ENCODE assay signal across 8 cellular contexts in genomic region chrX:30713061-30713525, GRCh38. TPM values are rescaled to one million over a fixed set of nuclear protein-coding genes. Genes with fewer than 3 reads are reported as not detected.
DNase-seq lines count a peak whose midpoint lies in the region; ATAC-seq and TF ChIP-seq lines count a peak whose summit lies in the region.

No MANE protein-coding gene starts in this region.

- CTCF ChIA-PET in CD8-positive, alpha-beta T cell (lab: Charles Lee) = no interaction called here
- CTCF ChIA-PET in activated CD8-positive, alpha-beta T cell treated with anti-CD3 and anti-CD28 coated beads, Interleukin-2, amount 10 ng/mL, durations not matched to agents 7 days and 5 days (lab: Charles Lee) = no interaction called here

- H3K27ac ChIP-seq in CD8-positive, alpha-beta T cell (ENCODE audit: low read depth, low read length) = no peak overlapping the region
- no peak overlapping the region for H3K27ac ChIP-seq in esophagus squamous epithelium
- H3K27ac ChIP-seq in vagina = no peak overlapping the region

- POLR2A ChIA-PET in CD8-positive, alpha-beta T cell (lab: Charles Lee) = no interaction called here
- POLR2A ChIA-PET in activated CD8-positive, alpha-beta T cell treated with anti-CD3 and anti-CD28 coated beads, Interleukin-2, amount 10 ng/mL, durations not matched to agents 7 days and 5 days (lab: Charles Lee) = no interaction called here

- no peak for TF ChIP-seq CTCF in CD8-positive, alpha-beta T cell (IDR thresholded peaks at IDR 0.05)
- TF ChIP-seq CTCF in esophagus squamous epithelium (IDR thresholded peaks at IDR 0.05) (peak in 5 of 6 experiments; percentile 18 to 59 (median 57)), omental fat pad (IDR thresholded peaks at IDR 0.05) (no peak), vagina (IDR thresholded peaks at IDR 0.05) (peak in 2 of 3 experiments; percentile 13 to 17)

- peak; percentile 20 for ATAC-seq in CD8-positive, alpha-beta T cell
- ATAC-seq in GM19023 (IDR thresholded peaks at IDR 0.05; ENCODE audit: unreplicated experiment) (peak; percentile 96), HG03095 (IDR thresholded peaks at IDR 0.05; ENCODE audit: unreplicated experiment) (peak; percentile 97), omental fat pad (ENCODE audit: low FRiP score) (peak; percentile 54)
- ATAC-seq in activated CD8-positive, alpha-beta T cell treated with anti-CD3 and anti-CD28 coated beads, Interleukin-2, amount 10 ng/mL, durations not matched to agents 7 days and 5 days = peak; percentile 83

- TF ChIP-seq POLR2A in esophagus squamous epithelium (IDR thresholded peaks at IDR 0.05) = no peak
- no peak for TF ChIP-seq POLR2A in vagina (IDR thresholded peaks at IDR 0.05)

- no peak overlapping the region for H3K27ac Mint-ChIP-seq in CD8-positive, alpha-beta T cell
- H3K27ac Mint-ChIP-seq in activated CD8-positive, alpha-beta T cell treated with anti-CD3 and anti-CD28 coated beads, Interleukin-2, amount 10 ng/mL, durations not matched to agents 7 days and 5 days = peak overlapping the region; percentile 81

- peaks cover 4% of the 10 kb centered on the region for H3K4me1 Mint-ChIP-seq in CD8-positive, alpha-beta T cell (ENCODE audit: low read depth)
- peaks cover 53% of the 10 kb centered on the region for H3K4me1 Mint-ChIP-seq in activated CD8-positive, alpha-beta T cell treated with anti-CD3 and anti-CD28 coated beads, Interleukin-2, amount 10 ng/mL, durations not matched to agents 7 days and 5 days (ENCODE audit: low read depth)

- no peaks in the 10 kb centered on the region for H3K9me3 Mint-ChIP-seq in CD8-positive, alpha-beta T cell
- H3K9me3 Mint-ChIP-seq in activated CD8-positive, alpha-beta T cell treated with anti-CD3 and anti-CD28 coated beads, Interleukin-2, amount 10 ng/mL, durations not matched to agents 7 days and 5 days (ENCODE audit: insufficient read depth) = no peaks in the 10 kb centered on the region

- H3K4me3 Mint-ChIP-seq in CD8-positive, alpha-beta T cell = no peak overlapping the region
- peak overlapping the region; percentile 32 for H3K4me3 Mint-ChIP-seq in activated CD8-positive, alpha-beta T cell treated with anti-CD3 and anti-CD28 coated beads, Interleukin-2, amount 10 ng/mL, durations not matched to agents 7 days and 5 days

- H3K9me3 ChIP-seq in CD8-positive, alpha-beta T cell (ENCODE audit: low read length) = no peaks in the 10 kb centered on the region
- H3K9me3 ChIP-seq in esophagus squamous epithelium (no peaks in the 10 kb centered on the region), vagina (no peaks in the 10 kb centered on the region)

- no peaks in the 10 kb centered on the region for H3K36me3 ChIP-seq in CD8-positive, alpha-beta T cell (ENCODE audit: insufficient read depth, low read length)
- H3K36me3 ChIP-seq in esophagus squamous epithelium = peaks cover 0 to 7% (median 0%) of the 10 kb centered on the region in 3 donors
- H3K36me3 ChIP-seq in vagina = no peaks in the 10 kb centered on the region

- peak in 4 of 7 experiments; percentile 7 to 39 (median 30) for DNase-seq in CD8-positive, alpha-beta T cell
- DNase-seq in NCI-H460 (ENCODE audit: extremely low read depth, low read depth) = peak; percentile 66
- peak; percentile 53 for DNase-seq in activated CD8-positive, alpha-beta T cell treated with anti-CD3 and anti-CD28 coated beads, Interleukin-2, amount 10 ng/mL, durations not matched to agents 7 days and 5 days
- DNase-seq in esophagus squamous epithelium (lab: John Stamatoyannopoulos, UW) = no peak
- DNase-seq in omental fat pad (ENCODE audit: low spot score) = no peak
- no peak for DNase-seq in vagina (ENCODE audit: extremely low spot score in 2 of 2)

- no peaks in the 10 kb centered on the region for H3K27me3 ChIP-seq in CD8-positive, alpha-beta T cell (ENCODE audit: insufficient read depth, low read length)
- H3K27me3 ChIP-seq in esophagus squamous epithelium (no peaks in the 10 kb centered on the region), vagina (no peaks in the 10 kb centered on the region)

- WGBS in esophagus squamous epithelium, 2 donors = 23 to 47% methylated on average over 5 of the region's 5 CpGs

- no peak overlapping the region for H3K4me3 ChIP-seq in CD8-positive, alpha-beta T cell (ENCODE audit: low read depth, low read length)
- H3K4me3 ChIP-seq in esophagus squamous epithelium (no peak overlapping the region), vagina (no peak overlapping the region)

- intact Hi-C loops in CD8-positive, alpha-beta T cell (cut with DNase I, micrococcal nuclease) = loop anchor here in 1 of 2 experiments (1.0 to 2.0 kb wide), 2 partner anchors 78 to 144 kb away; no protein-coding TSS in a partner anchor
- intact Hi-C loops in esophagus squamous epithelium (cut with DNase I) (no loop called here), vagina (cut with DNase I) (no loop called here)

- no peaks in the 10 kb centered on the region for H3K27me3 Mint-ChIP-seq in CD8-positive, alpha-beta T cell (ENCODE audit: low read depth)
- H3K27me3 Mint-ChIP-seq in activated CD8-positive, alpha-beta T cell treated with anti-CD3 and anti-CD28 coated beads, Interleukin-2, amount 10 ng/mL, durations not matched to agents 7 days and 5 days (ENCODE audit: low read depth) = no peaks in the 10 kb centered on the region

- peaks cover 6% of the 10 kb centered on the region for H3K36me3 Mint-ChIP-seq in CD8-positive, alpha-beta T cell
- H3K36me3 Mint-ChIP-seq in activated CD8-positive, alpha-beta T cell treated with anti-CD3 and anti-CD28 coated beads, Interleukin-2, amount 10 ng/mL, durations not matched to agents 7 days and 5 days (ENCODE audit: low read depth) = peaks cover 30% of the 10 kb centered on the region

- no peaks in the 10 kb centered on the region for H3K4me1 ChIP-seq in CD8-positive, alpha-beta T cell (ENCODE audit: insufficient read depth, low read length)
- H3K4me1 ChIP-seq in esophagus squamous epithelium = no peaks in the 10 kb centered on the region
- no peaks in the 10 kb centered on the region for H3K4me1 ChIP-seq in vagina

RNA-seq across cellular contexts. Expression of gene GK, which starts 59.9 kb away (rescaled TPM):
- total RNA-seq in CD8-positive, alpha-beta T cell = 1 to 10 TPM in 1 of 2 experiments, under 1 TPM in 1; 0.65 to 1.5 TPM
- total RNA-seq in NCI-H460 (2014; rRNA removed; shearing (Covaris generic)) = 10.4 and 15.4 TPM in 2 replicates
- polyA plus RNA-seq in NCI-H460 (2014; cell fraction: nucleus; rRNA removed) = 7.3 and 12.7 TPM in 2 replicates
- total RNA-seq in activated CD8-positive, alpha-beta T cell treated with anti-CD3 and anti-CD28 coated beads, Interleukin-2, amount 10 ng/mL, durations not matched to agents 7 days and 5 days = 10 to 100 TPM; 10.7 to 12.0 TPM
- total RNA-seq in esophagus squamous epithelium (10 to 100 TPM in 3 of 4 donors, 1 to 10 TPM in 1; 6.9 to 31.3 (median 10.6) TPM), omental fat pad (10 to 100 TPM in 1 of 4 donors, 1 to 10 TPM in 3; 4.1 to 58.6 (median 6.7) TPM), vagina (7.6 TPM)

Comparison
In these comparisons a context has a peak if more than half of its experiments do, and no peak if none do; other contexts are left out.
1. ATAC-seq: peak in every context shown above with its lines; median percentile 97 in HG03095; 96 in GM19023; 83 in activated CD8-positive, alpha-beta T cell treated with anti-CD3 and anti-CD28 coated beads, Interleukin-2, amount 10 ng/mL, durations not matched to agents 7 days and 5 days; 54 in omental fat pad; 20 in CD8-positive, alpha-beta T cell.
2. DNase-seq: peak in CD8-positive, alpha-beta T cell (4 of 7), NCI-H460 (single experiment) and activated CD8-positive, alpha-beta T cell treated with anti-CD3 and anti-CD28 coated beads, Interleukin-2, amount 10 ng/mL, durations not matched to agents 7 days and 5 days (single experiment); none in esophagus squamous epithelium (single experiment), omental fat pad (single experiment) and vagina (0 of 2).
3. CTCF ChIP-seq: peak in esophagus squamous epithelium (5 of 6) and vagina (2 of 3); none in CD8-positive, alpha-beta T cell (single experiment) and omental fat pad (0 of 3).